In the genomic region with DNA sequence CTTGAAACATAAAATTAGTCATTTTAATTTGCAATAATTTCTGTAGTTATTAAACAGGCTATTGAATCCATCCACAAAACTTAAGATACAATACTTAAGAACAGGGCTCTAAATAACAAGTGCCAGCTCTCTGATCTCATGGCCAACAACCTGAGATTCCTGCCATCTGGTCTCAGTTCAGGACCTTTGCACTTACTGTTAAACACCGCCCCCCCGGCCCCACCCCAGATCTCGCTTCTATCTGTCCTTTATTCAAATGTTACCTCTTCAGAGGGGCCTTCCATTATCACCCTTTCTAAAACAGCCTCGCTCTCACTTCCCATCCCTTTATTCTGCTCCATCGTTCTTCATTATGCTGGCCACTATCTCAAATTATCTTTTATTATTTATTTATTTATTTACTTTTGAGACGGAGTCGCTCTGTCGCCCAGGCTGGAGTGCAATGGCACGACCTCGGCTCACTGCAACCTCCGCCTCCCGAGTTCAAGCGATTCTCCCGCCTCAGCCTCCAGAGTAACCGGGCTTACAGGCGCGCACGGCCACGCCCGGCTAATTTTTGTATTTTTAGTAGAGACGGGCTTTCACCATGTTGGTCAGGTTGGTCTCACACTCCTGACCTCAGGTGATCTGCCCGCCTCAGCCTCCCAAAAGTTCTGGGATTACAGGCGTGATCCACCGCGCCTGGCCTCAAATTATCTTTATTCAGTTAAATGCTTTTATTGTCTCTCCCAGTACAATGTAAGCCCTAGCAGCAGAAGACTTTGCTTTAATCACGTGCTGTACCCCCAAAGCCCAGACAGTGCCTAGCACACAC, we compare ENCODE assay signal across 1 cellular context.
TF ChIP-seq lines count a peak whose summit lies in the region.

No MANE protein-coding gene starts in this region.

TF ChIP-seq in A549, 52 proteins besides CTCF, POLR2A, EP300 and RAD21 (continued from another document):
- no peak for TF ChIP-seq CHD2 (IDR thresholded peaks at IDR 0.05; ENCODE audit: low read length, partially characterized antibody)
- TF ChIP-seq, protein P1, sequence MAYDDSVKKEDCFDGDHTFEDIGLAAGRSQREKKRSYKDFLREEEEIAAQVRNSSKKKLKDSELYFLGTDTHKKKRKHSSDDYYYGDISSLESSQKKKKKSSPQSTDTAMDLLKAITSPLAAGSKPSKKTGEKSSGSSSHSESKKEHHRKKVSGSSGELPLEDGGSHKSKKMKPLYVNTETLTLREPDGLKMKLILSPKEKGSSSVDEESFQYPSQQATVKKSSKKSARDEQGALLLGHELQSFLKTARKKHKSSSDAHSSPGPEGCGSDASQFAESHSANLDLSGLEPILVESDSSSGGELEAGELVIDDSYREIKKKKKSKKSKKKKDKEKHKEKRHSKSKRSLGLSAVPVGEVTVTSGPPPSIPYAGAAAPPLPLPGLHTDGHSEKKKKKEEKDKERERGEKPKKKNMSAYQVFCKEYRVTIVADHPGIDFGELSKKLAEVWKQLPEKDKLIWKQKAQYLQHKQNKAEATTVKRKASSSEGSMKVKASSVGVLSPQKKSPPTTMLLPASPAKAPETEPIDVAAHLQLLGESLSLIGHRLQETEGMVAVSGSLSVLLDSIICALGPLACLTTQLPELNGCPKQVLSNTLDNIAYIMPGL (CRISPR knock-in tag; IDR thresholded peaks at IDR 0.05; ENCODE audit: borderline replicate concordance), result no peak
